Comparison of ENCODE assay signal across 8 cellular contexts in genomic region chr12:121802485-121802842, GRCh38. TPM values are rescaled to one million over a fixed set of nuclear protein-coding genes. Genes with fewer than 3 reads are reported as not detected.
A peak's percentile ranks its signal among the peaks of the same experiment; 100 is the strongest.
DNase-seq lines count a peak whose midpoint lies in the region; ATAC-seq and TF ChIP-seq lines count a peak whose summit lies in the region.

No MANE protein-coding gene starts in this region.

- H2BK15ac ChIP-seq in mesendoderm (replicated peaks; ENCODE audit: low read depth), result no peak overlapping the region

- H3K56ac ChIP-seq in mesendoderm (ENCODE audit: low read length), result peak overlapping the region; percentile 94

- no peaks in the 10 kb centered on the region for H3K9me3 ChIP-seq in heart right ventricle
- H3K9me3 ChIP-seq in body of pancreas, result no peaks in the 10 kb centered on the region
- no peaks in the 10 kb centered on the region for H3K9me3 ChIP-seq in vagina

- ATAC-seq in heart right ventricle (no peak), Right ventricle myocardium superior (ENCODE audit: poor library complexity) (no peak), body of pancreas (no peak)

- intact Hi-C loops in heart right ventricle (cut with DNase I), result no loop called here
- intact Hi-C loops in Right ventricle myocardium superior (cut with DNase I), result no loop called here
- intact Hi-C loops in body of pancreas (cut with DNase I), result no loop called here
- intact Hi-C loops in vagina (cut with DNase I), result no loop called here

- H3K79me2 ChIP-seq in mesendoderm (ENCODE audit: control insufficient read depth, insufficient read depth, low read length), result peaks cover 58% of the 10 kb centered on the region

- DNase-seq in heart right ventricle, result no peak
- DNase-seq in Right ventricle myocardium superior, result no peak
- DNase-seq in body of pancreas, result no peak
- DNase-seq in mesendoderm, result no peak
- no peak for DNase-seq in vagina (ENCODE audit: extremely low spot score in 2 of 2)
- DNase-seq in foreskin melanocyte, result no peak
- no peak for DNase-seq in cerebellar nuclear complex (lab: John Stamatoyannopoulos, UW)
- no peak for DNase-seq in HPDE6-E6E7 (ENCODE audit: extremely low spot score)

- no peak overlapping the region for H2AK5ac ChIP-seq in mesendoderm (ENCODE audit: low read length)

- H3K36me3 ChIP-seq in heart right ventricle, result peaks cover 0 to 29% (median 0%) of the 10 kb centered on the region in 9 donors
- no peaks in the 10 kb centered on the region for H3K36me3 ChIP-seq in body of pancreas (replicated peaks in 1 of 2; ENCODE audit: insufficient read depth in 1 of 2, low read depth in 2 of 2)
- H3K36me3 ChIP-seq in mesendoderm (ENCODE audit: control insufficient read depth, insufficient read depth, low read length), result no peaks in the 10 kb centered on the region
- no peaks in the 10 kb centered on the region for H3K36me3 ChIP-seq in vagina

- peaks cover 4% of the 10 kb centered on the region for H3K79me1 ChIP-seq in mesendoderm (ENCODE audit: low read length)

- H3K4me2 ChIP-seq in mesendoderm (ENCODE audit: low read length), result peak overlapping the region; percentile 93

- no peak overlapping the region for H2BK120ac ChIP-seq in mesendoderm (ENCODE audit: low read depth, low read length)

- H3K27ac ChIP-seq in heart right ventricle (peak overlapping the region; percentile 98 to 100 (median 100)), body of pancreas (peak overlapping the region; percentile 96 to 100 (median 100)), mesendoderm (ENCODE audit: low read depth, low read length) (peak overlapping the region; percentile 90), vagina (peak overlapping the region; percentile 100)

- H4K8ac ChIP-seq in mesendoderm (ENCODE audit: low read depth, low read length), result no peak overlapping the region

- H3K4me1 ChIP-seq in heart right ventricle (peaks cover 31 to 59% (median 45%) of the 10 kb centered on the region in 9 donors), body of pancreas (peaks cover 51% of the 10 kb centered on the region), mesendoderm (ENCODE audit: control insufficient read depth, low read depth, low read length) (peaks cover 11% of the 10 kb centered on the region), vagina (peaks cover 59% of the 10 kb centered on the region)

- H3K9ac ChIP-seq in mesendoderm (ENCODE audit: low read length), result peak overlapping the region; percentile 99

- H3K27me3 ChIP-seq in heart right ventricle (no peaks in the 10 kb centered on the region), body of pancreas (no peaks in the 10 kb centered on the region), mesendoderm (ENCODE audit: insufficient read depth, low read length, poor library complexity) (no peaks in the 10 kb centered on the region), vagina (no peaks in the 10 kb centered on the region)

- TF ChIP-seq POLR2A in body of pancreas (IDR thresholded peaks at IDR 0.05) (no peak), vagina (IDR thresholded peaks at IDR 0.05) (no peak)

- no peak overlapping the region for H3K23ac ChIP-seq in mesendoderm (ENCODE audit: low read length)

- 0% methylated on average over 1 of the region's 1 CpG for WGBS in heart right ventricle, 2 donors
- 0% methylated on average over 1 of the region's 1 CpG for WGBS in body of pancreas, 2 donors
- no CpG with 5 or more reads among the region's 1 CpG for WGBS in mesendoderm (ENCODE audit: extremely low coverage, insufficient coverage, low lambda C conversion rate)

- no peak overlapping the region for H3K18ac ChIP-seq in mesendoderm (ENCODE audit: low read length)

- H3K4ac ChIP-seq in mesendoderm (ENCODE audit: low read depth, low read length), result no peak overlapping the region

- peak overlapping the region; percentile 94 for H2BK5ac ChIP-seq in mesendoderm (ENCODE audit: low read length)

- H3K4me3 ChIP-seq in heart right ventricle (peak overlapping the region; percentile 39 to 87 (median 74)), body of pancreas (peak overlapping the region in 1 of 2 donors; percentile 37), mesendoderm (ENCODE audit: low read length) (peak overlapping the region; percentile 87), vagina (peak overlapping the region; percentile 58 to 87)

- TF ChIP-seq CTCF in heart right ventricle (IDR thresholded peaks at IDR 0.05), result no peak
- TF ChIP-seq CTCF in body of pancreas (IDR thresholded peaks at IDR 0.05), result no peak
- no peak for TF ChIP-seq CTCF in vagina (IDR thresholded peaks at IDR 0.05)

- no peak overlapping the region for H4K5ac ChIP-seq in mesendoderm (ENCODE audit: low read length)

RNA-seq across cellular contexts. Expression of gene SETD1B, which starts 1.3 kb away (rescaled TPM):
- total RNA-seq in heart right ventricle, result 10 to 100 TPM; 10.3 to 14.8 (median 11.2) TPM
- polyA plus RNA-seq in heart right ventricle, result 10 to 100 TPM in 1 of 2 donors, 1 to 10 TPM in 1; 2.8 to 11.9 TPM
- total RNA-seq in Right ventricle myocardium superior, result 8.6 TPM
- total RNA-seq in body of pancreas, result 10 to 100 TPM in 1 of 2 donors, 1 to 10 TPM in 1; 9.1 to 15.8 TPM
- polyA plus RNA-seq in mesendoderm (2013, experiment 1 of 2), result 11.4 TPM
- polyA plus RNA-seq in mesendoderm (2013, experiment 2 of 2), result 11.6 TPM
- total RNA-seq in vagina, result 10.6 TPM

RNA-seq across cellular contexts. Expression of gene RHOF, which starts 9.0 kb away (rescaled TPM):
- total RNA-seq in heart right ventricle (10 to 100 TPM; 19.8 to 45.6 (median 27.2) TPM), Right ventricle myocardium superior (41.8 TPM), body of pancreas (10 to 100 TPM in 1 of 2 donors, 1 to 10 TPM in 1; 9.9 to 10.2 TPM), vagina (16.5 TPM)
- 10 to 100 TPM; 16.5 to 16.6 TPM for polyA plus RNA-seq in heart right ventricle
- polyA plus RNA-seq in mesendoderm (2013, experiment 1 of 2), result 15.5 TPM
- 15.0 TPM for polyA plus RNA-seq in mesendoderm (2013, experiment 2 of 2)

RNA-seq across cellular contexts. Expression of gene HPD, which starts 56.2 kb away (rescaled TPM):
- total RNA-seq in heart right ventricle, result 1 to 10 TPM in 6 of 10 donors, under 1 TPM in 4; 0.24 to 3.4 (median 1.2) TPM
- 1 to 10 TPM; 1.0 to 1.3 TPM for polyA plus RNA-seq in heart right ventricle
- 2.7 TPM for total RNA-seq in Right ventricle myocardium superior
- 1 to 10 TPM; 3.0 to 5.7 TPM for total RNA-seq in body of pancreas
- 0.46 TPM for polyA plus RNA-seq in mesendoderm (2013, experiment 1 of 2)
- 0.42 TPM for polyA plus RNA-seq in mesendoderm (2013, experiment 2 of 2)
- total RNA-seq in vagina, result not detected
